In genomic region chr2:222427606-222428320, GRCh38 we compare ENCODE assay signal across 8 cellular contexts. TPM values are rescaled to one million over a fixed set of nuclear protein-coding genes. Genes with fewer than 3 reads are reported as not detected.
DNase-seq lines count a peak whose midpoint lies in the region; ATAC-seq and TF ChIP-seq lines count a peak whose summit lies in the region.

No MANE protein-coding gene starts in this region.

- peak overlapping the region; percentile 93 for H3K4me3 Mint-ChIP-seq in Calu3 (ENCODE audit: low read depth, unreplicated experiment)
- H3K4me3 Mint-ChIP-seq in central memory CD8-positive, alpha-beta T cell: peak overlapping the region; percentile 2

- no peak for TF ChIP-seq CTCF in Calu3 (IDR thresholded peaks at IDR 0.05; ENCODE audit: unreplicated experiment)

- BruUV-seq in Calu3 (replicated peaks; lab: Mats Ljungman, UMichigan): no TSS peak

- intact Hi-C loops in Calu3 (cut with micrococcal nuclease; ENCODE audit: unreplicated experiment): loop anchor here (5.0 kb wide), 2 partner anchors 55 to 245 kb away; partner anchors contain the start of gene MOGAT1

- no peaks in the 10 kb centered on the region for H3K27me3 Mint-ChIP-seq in Calu3 (ENCODE audit: unreplicated experiment)
- peaks cover 23% of the 10 kb centered on the region for H3K27me3 Mint-ChIP-seq in central memory CD8-positive, alpha-beta T cell

- H3K36me3 Mint-ChIP-seq in Calu3 (ENCODE audit: insufficient read depth, unreplicated experiment): peaks cover 76% of the 10 kb centered on the region
- H3K36me3 Mint-ChIP-seq in central memory CD8-positive, alpha-beta T cell (ENCODE audit: insufficient read depth): peaks cover 3% of the 10 kb centered on the region

- H3K9me3 Mint-ChIP-seq in Calu3 (ENCODE audit: low read depth, unreplicated experiment): no peaks in the 10 kb centered on the region
- no peaks in the 10 kb centered on the region for H3K9me3 Mint-ChIP-seq in central memory CD8-positive, alpha-beta T cell

- CTCF ChIA-PET in Calu3 (lab: Charles Lee): interaction anchor here (0.5 to 1.7 kb wide), 2 partner anchors 110 to 257 kb away, joined by 10 to 11 read pairs; no protein-coding TSS in a partner anchor

- DNase-seq in Calu3 (peak; percentile 58), SK-N-DZ (ENCODE audit: low spot score) (no peak), NCI-H2107 treated with DMSO at 0.1 percent for 48 hours (lab: John Stamatoyannopoulos, UW; ENCODE audit: unreplicated experiment) (no peak), cerebellar cortex (ENCODE audit: low spot score) (no peak)
- no peak for DNase-seq in central memory CD8-positive, alpha-beta T cell (ENCODE audit: low spot score in 2 of 2)
- DNase-seq in activated CD4-positive, CD25-positive, alpha-beta regulatory T cell (lab: John Stamatoyannopoulos, UW): no peak

- peaks cover 51% of the 10 kb centered on the region for H3K4me1 Mint-ChIP-seq in Calu3 (ENCODE audit: low read depth, unreplicated experiment)
- H3K4me1 Mint-ChIP-seq in central memory CD8-positive, alpha-beta T cell: peaks cover 35% of the 10 kb centered on the region

- H3K27ac Mint-ChIP-seq in Calu3 (ENCODE audit: unreplicated experiment): peak overlapping the region; percentile 99
- peak overlapping the region; percentile 16 for H3K27ac Mint-ChIP-seq in central memory CD8-positive, alpha-beta T cell (ENCODE audit: low read depth)

- ATAC-seq in GM19351 (IDR thresholded peaks at IDR 0.05; ENCODE audit: unreplicated experiment) (peak; percentile 44), HG03135 (IDR thresholded peaks at IDR 0.05; ENCODE audit: unreplicated experiment) (peak; percentile 56)
- peak; percentile 25 for ATAC-seq in central memory CD8-positive, alpha-beta T cell (replicated peaks; ENCODE audit: extremely low read depth, poor library complexity, severe bottlenecking)

RNA-seq across cellular contexts. Expression of gene SGPP2, which starts 3.4 kb away (rescaled TPM):
- total RNA-seq in Calu3 (2022): 48.8 and 56.9 TPM in 2 replicates
- 2.5 and 4.1 TPM in 2 replicates for polyA plus RNA-seq in SK-N-DZ (2014; cell fraction: cytosol; rRNA removed)
- polyA plus RNA-seq in SK-N-DZ (2014; cell fraction: nucleus; rRNA removed): 1.2 and 1.6 TPM in 2 replicates
